Comparison of ENCODE assay signal across 1 cellular context in genomic region chr19:49486710-49487276, GRCh38.
TF ChIP-seq lines count a peak whose summit lies in the region.

No MANE protein-coding gene starts in this region.

TF ChIP-seq in K562, 482 proteins besides CTCF, POLR2A, EP300 and RAD21 (continues in another document):
- TF ChIP-seq SMC3 (conservative IDR thresholded peaks at IDR 0.05; ENCODE audit: insufficient read depth, low read depth, low read length) (no peak), HMGXB4 (CRISPR knock-in tag; IDR thresholded peaks at IDR 0.05) (0 out of 2 replicates have a peak, but pooled peaks have one; percentile 1), HNRNPLL (IDR thresholded peaks at IDR 0.05; ENCODE audit: low read depth, low read length, poor library complexity, severe bottlenecking) (no peak), NR4A1 (CRISPR knock-in tag; IDR thresholded peaks at IDR 0.05) (no peak), NR4A1 (tag; IDR thresholded peaks at IDR 0.05) (no peak), CHCHD3 (CRISPR knock-in tag; IDR thresholded peaks at IDR 0.05) (no peak), E2F6 (IDR thresholded peaks at IDR 0.05; ENCODE audit: borderline replicate concordance in 1 of 2, extremely low read depth in 1 of 2, insufficient read depth in 1 of 2, insufficient read length in 1 of 2, low read depth in 1 of 2, low read length in 1 of 2, poor library complexity in 1 of 2, severe bottlenecking in 1 of 2) (peak in 1 of 2 experiments; percentile 51), KDM1A (IDR thresholded peaks at IDR 0.05) (peak; percentile 16 to 17; a peak in 2 of 4 replicates), AFF4 (CRISPR knock-in tag; IDR thresholded peaks at IDR 0.05) (no peak), GMEB1 (CRISPR knock-in tag; IDR thresholded peaks at IDR 0.05) (no peak), ZNF212 (CRISPR knock-in tag; IDR thresholded peaks at IDR 0.05) (no peak), ELK1 (CRISPR knock-in tag; IDR thresholded peaks at IDR 0.05) (no peak), EP400 (IDR thresholded peaks at IDR 0.05) (no peak), E2F1 (CRISPR knock-in tag; IDR thresholded peaks at IDR 0.05) (no peak), ZNF121 (CRISPR knock-in tag; conservative IDR thresholded peaks at IDR 0.05) (peak; percentile 97), ZNF184 (CRISPR knock-in tag; IDR thresholded peaks at IDR 0.05) (no peak), MAFF (IDR thresholded peaks at IDR 0.05; ENCODE audit: low read length) (no peak), MTF1 (CRISPR knock-in tag; IDR thresholded peaks at IDR 0.05; ENCODE audit: borderline replicate concordance) (0 out of 2 replicates have a peak, but pooled peaks have one; percentile 6), RAD51 (IDR thresholded peaks at IDR 0.05; ENCODE audit: borderline replicate concordance, low read depth) (no peak), EHMT2 (IDR thresholded peaks at IDR 0.05) (no peak), HES1 (IDR thresholded peaks at IDR 0.05; ENCODE audit: low read depth) (no peak), PHTF2 (CRISPR knock-in tag; IDR thresholded peaks at IDR 0.05) (no peak), CREBBP (IDR thresholded peaks at IDR 0.05; ENCODE audit: low read depth, low read length) (no peak), TAL1 (IDR thresholded peaks at IDR 0.05) (no peak), ZFX (CRISPR knock-in tag; IDR thresholded peaks at IDR 0.05) (peak; percentile 77), BRD4 (IDR thresholded peaks at IDR 0.05) (no peak), PHB (CRISPR knock-in tag; IDR thresholded peaks at IDR 0.05) (no peak), THRB (CRISPR knock-in tag; conservative IDR thresholded peaks at IDR 0.05) (no peak), ZNF830 (CRISPR knock-in tag; IDR thresholded peaks at IDR 0.05) (no peak), ZNF175 (CRISPR knock-in tag; IDR thresholded peaks at IDR 0.05; ENCODE audit: low read depth) (0 out of 2 replicates have a peak, but pooled peaks have one; percentile 68), ARID4B (CRISPR knock-in tag; IDR thresholded peaks at IDR 0.05) (0 out of 2 replicates have a peak, but pooled peaks have one; percentile 9), CBX5 (IDR thresholded peaks at IDR 0.05; ENCODE audit: borderline replicate concordance, low read depth) (no peak), ATF4 (CRISPR knock-in tag; IDR thresholded peaks at IDR 0.05) (no peak), BCOR (IDR thresholded peaks at IDR 0.05) (peak; percentile 62; the same call in 1 of the 2 replicates), TAF7 (tag; IDR thresholded peaks at IDR 0.05) (0 out of 2 replicates have a peak, but pooled peaks have one; percentile 18), FOXA1 (IDR thresholded peaks at IDR 0.05; ENCODE audit: borderline replicate concordance) (no peak), ZNF445 (CRISPR knock-in tag; IDR thresholded peaks at IDR 0.05; ENCODE audit: low read depth) (peak; percentile 67; the same call in 1 of the 2 replicates), TEAD1 (CRISPR knock-in tag; IDR thresholded peaks at IDR 0.05) (0 out of 4 replicates have a peak, but pooled peaks have one; percentile 15 to 38), ZBTB49 (CRISPR knock-in tag; IDR thresholded peaks at IDR 0.05; ENCODE audit: borderline replicate concordance) (no peak), MEF2A (IDR thresholded peaks at IDR 0.05; ENCODE audit: control insufficient read depth, low read depth, low read length) (no peak), GTF2E2 (tag; IDR thresholded peaks at IDR 0.05) (no peak)
